In the genomic region with DNA sequence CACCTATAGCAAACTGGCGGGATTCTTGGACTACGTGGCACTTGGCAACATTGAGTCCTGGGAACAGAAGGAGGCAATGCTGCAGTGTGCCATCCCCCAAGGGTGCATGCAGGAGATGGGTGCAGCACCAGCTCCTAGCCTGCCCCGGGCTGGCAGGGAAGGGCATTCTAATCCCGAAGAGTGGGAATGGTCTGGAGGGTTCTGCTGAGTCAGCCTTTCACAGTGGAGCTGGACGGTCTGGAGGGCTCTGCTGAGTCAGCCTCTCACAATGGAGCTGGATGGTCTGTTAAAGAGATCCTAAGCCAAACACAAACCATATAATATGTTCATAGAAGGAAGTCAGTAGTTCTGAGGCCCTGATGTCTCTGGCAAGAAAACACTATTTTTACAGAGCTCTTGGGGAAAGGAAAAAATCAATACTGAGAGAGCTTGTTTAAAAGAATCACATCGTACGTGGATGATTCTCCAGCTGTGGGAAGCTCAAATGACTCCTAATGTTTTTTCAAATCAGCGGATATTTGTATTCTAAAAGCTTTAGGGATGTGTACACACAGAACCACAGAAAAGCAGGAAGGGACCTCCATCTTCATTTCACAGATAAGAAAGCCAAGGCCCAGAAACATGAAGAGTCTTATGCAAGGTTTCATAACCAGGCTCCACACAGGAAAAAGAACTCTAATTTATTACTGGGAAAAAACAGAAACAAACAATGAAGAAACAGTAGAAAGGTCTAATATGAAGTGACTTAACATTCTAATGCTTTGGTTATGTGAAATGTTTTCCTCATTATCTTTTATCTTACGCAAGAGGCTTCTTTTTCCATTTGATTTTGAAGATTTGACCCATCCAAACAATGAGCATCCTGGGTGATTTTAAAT, we compare ENCODE assay signal across 13 cellular contexts.
A peak's percentile ranks its signal among the peaks of the same experiment; 100 is the strongest.
DNase-seq lines count a peak whose midpoint lies in the region; ATAC-seq and TF ChIP-seq lines count a peak whose summit lies in the region.
"Had no signal": no experiment of that assay in that cellular context is flagged by ENCODE, and none has a peak within 500 bp of the region (broad histone marks: within the 10 kb centered on the region; RNA-seq: fewer than 3 reads in every experiment).

No MANE protein-coding gene starts in this region.

- no peak overlapping the region for H3K4me3 Mint-ChIP-seq in WTC11
- H3K4me3 Mint-ChIP-seq: T-cell had no signal

- peaks cover 7% of the 10 kb centered on the region for H3K4me1 Mint-ChIP-seq in WTC11

- no peak for TF ChIP-seq CTCF in left ventricle myocardium inferior (IDR thresholded peaks at IDR 0.05; ENCODE audit: borderline replicate concordance)
- TF ChIP-seq CTCF in WTC11 (IDR thresholded peaks at IDR 0.05), result no peak

- ATAC-seq in left cardiac atrium, result no peak
- ATAC-seq in WTC11, result no peak
- no peak for ATAC-seq in GM18517 (IDR thresholded peaks at IDR 0.05; ENCODE audit: unreplicated experiment)
- no peak for ATAC-seq in HG03025 (IDR thresholded peaks at IDR 0.05; ENCODE audit: low FRiP score, unreplicated experiment)
- ATAC-seq: T-cell had no signal

- H3K9me3 Mint-ChIP-seq in WTC11, result no peaks in the 10 kb centered on the region
- H3K9me3 Mint-ChIP-seq: T-cell had no signal

- POLR2A ChIA-PET in WTC11 (lab: Charles Lee), result no interaction called here

- 56% methylated on average over 9 of the region's 9 CpGs for WGBS in urinary bladder

- peaks cover 15% of the 10 kb centered on the region for H3K36me3 Mint-ChIP-seq in WTC11

- H3K27ac ChIP-seq in left ventricle myocardium inferior (replicated peaks), result peak overlapping the region; percentile 59
- H3K27ac ChIP-seq in urinary bladder (ENCODE audit: low read depth), result peak overlapping the region; percentile 28

- DNase-seq in left ventricle myocardium inferior (no peak), left cardiac atrium (no peak), WTC11 (ENCODE audit: low spot score) (no peak), iris pigment epithelial cell (ENCODE audit: low read depth) (peak; percentile 70), SHP77 (lab: John Stamatoyannopoulos, UW) (no peak)
- DNase-seq: activated naive CD4-positive, alpha-beta T cell treated with Interleukin-2 at 50 U/mL for 16 hours; foreskin melanocyte; NCI-H2081; NK-92 treated with Interleukin-12 subunit alpha and Interleukin-12 subunit beta, amount 100 ng/mL, for 24 hours; T-cell had no signal

- no peaks in the 10 kb centered on the region for H3K27me3 Mint-ChIP-seq in WTC11 (ENCODE audit: low read depth)
- H3K27me3 Mint-ChIP-seq: T-cell had no signal

- 0 out of 2 replicates have a peak overlapping the region, but pooled peaks have one; percentile 29 for H3K27ac Mint-ChIP-seq in WTC11
- H3K27ac Mint-ChIP-seq: T-cell had no signal

- CTCF ChIA-PET in WTC11 (lab: Charles Lee), result interaction anchor here (0.6 to 2.7 kb wide), 4 partner anchors 27 to 162 kb away, joined by 3 to 10 read pairs (median 5); no protein-coding TSS in a partner anchor

- intact Hi-C loops in left ventricle myocardium inferior (cut with micrococcal nuclease) (no loop called here), left cardiac atrium (cut with DNase I) (no loop called here)

- peaks cover 38% of the 10 kb centered on the region for H3K4me1 ChIP-seq in left ventricle myocardium inferior
- peaks cover 2% of the 10 kb centered on the region for H3K4me1 ChIP-seq in urinary bladder (ENCODE audit: insufficient read depth)

- no peak overlapping the region for H3K4me3 ChIP-seq in left ventricle myocardium inferior
- H3K4me3 ChIP-seq in urinary bladder (ENCODE audit: low read depth, low read length), result no peak overlapping the region

- H3K36me3 ChIP-seq in left ventricle myocardium inferior, result peaks cover 41% of the 10 kb centered on the region
- H3K36me3 ChIP-seq in urinary bladder (ENCODE audit: insufficient read depth), result peaks cover 2% of the 10 kb centered on the region

- H3K9me3 ChIP-seq in left ventricle myocardium inferior (replicated peaks), result no peaks in the 10 kb centered on the region

- no peaks in the 10 kb centered on the region for H3K27me3 ChIP-seq in left ventricle myocardium inferior (ENCODE audit: low read depth)

TF ChIP-seq in WTC11, 78 proteins besides CTCF, POLR2A, EP300 and RAD21 (continues in another document):
- no peak for TF ChIP-seq ZNF232 (CRISPR knock-in tag; IDR thresholded peaks at IDR 0.05)
- TF ChIP-seq PRDM15 (CRISPR knock-in tag; IDR thresholded peaks at IDR 0.05), result no peak
- TF ChIP-seq, protein P1, sequence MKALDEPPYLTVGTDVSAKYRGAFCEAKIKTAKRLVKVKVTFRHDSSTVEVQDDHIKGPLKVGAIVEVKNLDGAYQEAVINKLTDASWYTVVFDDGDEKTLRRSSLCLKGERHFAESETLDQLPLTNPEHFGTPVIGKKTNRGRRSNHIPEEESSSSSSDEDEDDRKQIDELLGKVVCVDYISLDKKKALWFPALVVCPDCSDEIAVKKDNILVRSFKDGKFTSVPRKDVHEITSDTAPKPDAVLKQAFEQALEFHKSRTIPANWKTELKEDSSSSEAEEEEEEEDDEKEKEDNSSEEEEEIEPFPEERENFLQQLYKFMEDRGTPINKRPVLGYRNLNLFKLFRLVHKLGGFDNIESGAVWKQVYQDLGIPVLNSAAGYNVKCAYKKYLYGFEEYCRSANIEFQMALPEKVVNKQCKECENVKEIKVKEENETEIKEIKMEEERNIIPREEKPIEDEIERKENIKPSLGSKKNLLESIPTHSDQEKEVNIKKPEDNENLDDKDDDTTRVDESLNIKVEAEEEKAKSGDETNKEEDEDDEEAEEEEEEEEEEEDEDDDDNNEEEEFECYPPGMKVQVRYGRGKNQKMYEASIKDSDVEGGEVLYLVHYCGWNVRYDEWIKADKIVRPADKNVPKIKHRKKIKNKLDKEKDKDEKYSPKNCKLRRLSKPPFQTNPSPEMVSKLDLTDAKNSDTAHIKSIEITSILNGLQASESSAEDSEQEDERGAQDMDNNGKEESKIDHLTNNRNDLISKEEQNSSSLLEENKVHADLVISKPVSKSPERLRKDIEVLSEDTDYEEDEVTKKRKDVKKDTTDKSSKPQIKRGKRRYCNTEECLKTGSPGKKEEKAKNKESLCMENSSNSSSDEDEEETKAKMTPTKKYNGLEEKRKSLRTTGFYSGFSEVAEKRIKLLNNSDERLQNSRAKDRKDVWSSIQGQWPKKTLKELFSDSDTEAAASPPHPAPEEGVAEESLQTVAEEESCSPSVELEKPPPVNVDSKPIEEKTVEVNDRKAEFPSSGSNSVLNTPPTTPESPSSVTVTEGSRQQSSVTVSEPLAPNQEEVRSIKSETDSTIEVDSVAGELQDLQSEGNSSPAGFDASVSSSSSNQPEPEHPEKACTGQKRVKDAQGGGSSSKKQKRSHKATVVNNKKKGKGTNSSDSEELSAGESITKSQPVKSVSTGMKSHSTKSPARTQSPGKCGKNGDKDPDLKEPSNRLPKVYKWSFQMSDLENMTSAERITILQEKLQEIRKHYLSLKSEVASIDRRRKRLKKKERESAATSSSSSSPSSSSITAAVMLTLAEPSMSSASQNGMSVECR (CRISPR knock-in tag; IDR thresholded peaks at IDR 0.05; ENCODE audit: borderline replicate concordance), result no peak
- TF ChIP-seq NFE2L1 (CRISPR knock-in tag; IDR thresholded peaks at IDR 0.05), result no peak
- no peak for TF ChIP-seq NR3C1 (CRISPR knock-in tag; conservative IDR thresholded peaks at IDR 0.05; ENCODE audit: low read depth)
- no peak for TF ChIP-seq MLX (CRISPR knock-in tag; IDR thresholded peaks at IDR 0.05)
- no peak for TF ChIP-seq MXD4 (CRISPR knock-in tag; IDR thresholded peaks at IDR 0.05; ENCODE audit: borderline replicate concordance)
- TF ChIP-seq NFYB (CRISPR knock-in tag; conservative IDR thresholded peaks at IDR 0.05; ENCODE audit: low read depth), result no peak
- no peak for TF ChIP-seq CREB1 (CRISPR knock-in tag; IDR thresholded peaks at IDR 0.05)
- TF ChIP-seq ZNF219 (CRISPR knock-in tag; IDR thresholded peaks at IDR 0.05; ENCODE audit: borderline replicate concordance), result no peak
- no peak for TF ChIP-seq PRRX2 (CRISPR knock-in tag; IDR thresholded peaks at IDR 0.05)
- TF ChIP-seq ATF3 (CRISPR knock-in tag; conservative IDR thresholded peaks at IDR 0.05), result no peak
- no peak for TF ChIP-seq RELA (CRISPR knock-in tag; IDR thresholded peaks at IDR 0.05; ENCODE audit: borderline replicate concordance)
- TF ChIP-seq IRF2 (CRISPR knock-in tag; IDR thresholded peaks at IDR 0.05; ENCODE audit: borderline replicate concordance, low read depth), result no peak
